Comparison of ENCODE assay signal across 14 cellular contexts in genomic region chr1:27306892-27307850, GRCh38. TPM values are rescaled to one million over a fixed set of nuclear protein-coding genes. Genes with fewer than 3 reads are reported as not detected.
DNase-seq lines count a peak whose midpoint lies in the region; ATAC-seq and TF ChIP-seq lines count a peak whose summit lies in the region.
"Had no signal": no experiment of that assay in that cellular context is flagged by ENCODE, and none has a peak within 500 bp of the region (broad histone marks: within the 10 kb centered on the region; RNA-seq: fewer than 3 reads in every experiment).

No MANE protein-coding gene starts in this region.

- no peak overlapping the region for H3K4me3 Mint-ChIP-seq in activated naive CD8-positive, alpha-beta T cell treated with anti-CD3 and anti-CD28 coated beads, Interleukin-2, amount 10 ng/mL, durations not matched to agents 7 days and 5 days
- H3K4me3 Mint-ChIP-seq in activated naive CD8-positive, alpha-beta T cell treated with anti-CD3 and anti-CD28 coated beads for 36 hours = no peak overlapping the region
- H3K4me3 Mint-ChIP-seq in endothelial cell (ENCODE audit: unreplicated experiment) = no peak overlapping the region
- no peak overlapping the region for H3K4me3 Mint-ChIP-seq in type B pancreatic cell
- H3K4me3 Mint-ChIP-seq in Calu3 (ENCODE audit: low read depth, unreplicated experiment) = no peak overlapping the region
- H3K4me3 Mint-ChIP-seq: activated CD8-positive, alpha-beta memory T cell treated with anti-CD3 and anti-CD28 coated beads, Interleukin-2, amount 10 ng/mL, durations not matched to agents 7 days and 5 days; naive thymus-derived CD8-positive, alpha-beta T cell had no signal

- CTCF ChIA-PET in Calu3 (lab: Charles Lee) = no interaction called here

- H3K9me3 Mint-ChIP-seq in activated naive CD8-positive, alpha-beta T cell treated with anti-CD3 and anti-CD28 coated beads, Interleukin-2, amount 10 ng/mL, durations not matched to agents 7 days and 5 days = no peaks in the 10 kb centered on the region
- no peaks in the 10 kb centered on the region for H3K9me3 Mint-ChIP-seq in activated naive CD8-positive, alpha-beta T cell treated with anti-CD3 and anti-CD28 coated beads for 36 hours
- H3K9me3 Mint-ChIP-seq in endothelial cell (ENCODE audit: unreplicated experiment) (no peaks in the 10 kb centered on the region), type B pancreatic cell (no peaks in the 10 kb centered on the region), Calu3 (ENCODE audit: low read depth, unreplicated experiment) (no peaks in the 10 kb centered on the region)
- H3K9me3 Mint-ChIP-seq: naive thymus-derived CD8-positive, alpha-beta T cell had no signal

- no peaks in the 10 kb centered on the region for H3K27me3 Mint-ChIP-seq in activated naive CD8-positive, alpha-beta T cell treated with anti-CD3 and anti-CD28 coated beads, Interleukin-2, amount 10 ng/mL, durations not matched to agents 7 days and 5 days
- H3K27me3 Mint-ChIP-seq in activated naive CD8-positive, alpha-beta T cell treated with anti-CD3 and anti-CD28 coated beads for 36 hours = no peaks in the 10 kb centered on the region
- H3K27me3 Mint-ChIP-seq in endothelial cell (ENCODE audit: unreplicated experiment) (no peaks in the 10 kb centered on the region), type B pancreatic cell (no peaks in the 10 kb centered on the region), Calu3 (ENCODE audit: unreplicated experiment) (no peaks in the 10 kb centered on the region)
- H3K27me3 Mint-ChIP-seq: activated CD8-positive, alpha-beta memory T cell treated with anti-CD3 and anti-CD28 coated beads, Interleukin-2, amount 10 ng/mL, durations not matched to agents 7 days and 5 days; naive thymus-derived CD8-positive, alpha-beta T cell had no signal

- peak; percentile 30 for TF ChIP-seq CTCF in endothelial cell (IDR thresholded peaks at IDR 0.05; ENCODE audit: unreplicated experiment)
- peak; percentile 48 for TF ChIP-seq CTCF in type B pancreatic cell (conservative IDR thresholded peaks at IDR 0.05)
- TF ChIP-seq CTCF in Calu3 (IDR thresholded peaks at IDR 0.05; ENCODE audit: unreplicated experiment) = no peak

- no peak for DNase-seq in activated naive CD8-positive, alpha-beta T cell treated with anti-CD3 and anti-CD28 coated beads, Interleukin-2, amount 10 ng/mL, durations not matched to agents 7 days and 5 days
- no peak for DNase-seq in activated naive CD8-positive, alpha-beta T cell treated with anti-CD3 and anti-CD28 coated beads for 36 hours
- peak; percentile 96 for DNase-seq in NCI-H510A treated with DMSO at 0.1 percent for 48 hours (lab: John Stamatoyannopoulos, UW)
- peak; percentile 48 for DNase-seq in endothelial cell (ENCODE audit: low spot score)
- no peak for DNase-seq in type B pancreatic cell (ENCODE audit: extremely low spot score, unreplicated experiment)
- DNase-seq in Calu3 = no peak
- DNase-seq in stimulated activated naive CD4-positive, alpha-beta T cell treated with Interleukin-2 at 50 U/mL for 16 hours (lab: John Stamatoyannopoulos, UW) = no peak
- DNase-seq: activated CD8-positive, alpha-beta memory T cell treated with anti-CD3 and anti-CD28 coated beads, Interleukin-2, amount 10 ng/mL, durations not matched to agents 7 days and 5 days; C1 segment of cervical spinal cord; heart right ventricle; IMR-90; naive thymus-derived CD8-positive, alpha-beta T cell; uterus had no signal

- intact Hi-C loops in Calu3 (cut with micrococcal nuclease; ENCODE audit: unreplicated experiment) = no loop called here

- no peaks in the 10 kb centered on the region for H3K4me1 Mint-ChIP-seq in activated naive CD8-positive, alpha-beta T cell treated with anti-CD3 and anti-CD28 coated beads, Interleukin-2, amount 10 ng/mL, durations not matched to agents 7 days and 5 days
- no peaks in the 10 kb centered on the region for H3K4me1 Mint-ChIP-seq in activated naive CD8-positive, alpha-beta T cell treated with anti-CD3 and anti-CD28 coated beads for 36 hours
- peaks cover 3% of the 10 kb centered on the region for H3K4me1 Mint-ChIP-seq in endothelial cell (ENCODE audit: unreplicated experiment)
- peaks cover 11% of the 10 kb centered on the region for H3K4me1 Mint-ChIP-seq in type B pancreatic cell (ENCODE audit: unreplicated experiment)
- no peaks in the 10 kb centered on the region for H3K4me1 Mint-ChIP-seq in Calu3 (ENCODE audit: low read depth, unreplicated experiment)
- H3K4me1 Mint-ChIP-seq: activated CD8-positive, alpha-beta memory T cell treated with anti-CD3 and anti-CD28 coated beads, Interleukin-2, amount 10 ng/mL, durations not matched to agents 7 days and 5 days had no signal

- H3K27ac Mint-ChIP-seq in activated naive CD8-positive, alpha-beta T cell treated with anti-CD3 and anti-CD28 coated beads, Interleukin-2, amount 10 ng/mL, durations not matched to agents 7 days and 5 days = no peak overlapping the region
- H3K27ac Mint-ChIP-seq in activated naive CD8-positive, alpha-beta T cell treated with anti-CD3 and anti-CD28 coated beads for 36 hours = no peak overlapping the region
- H3K27ac Mint-ChIP-seq in endothelial cell (ENCODE audit: unreplicated experiment) (no peak overlapping the region), type B pancreatic cell (no peak overlapping the region), Calu3 (ENCODE audit: unreplicated experiment) (no peak overlapping the region)
- H3K27ac Mint-ChIP-seq: activated CD8-positive, alpha-beta memory T cell treated with anti-CD3 and anti-CD28 coated beads, Interleukin-2, amount 10 ng/mL, durations not matched to agents 7 days and 5 days had no signal

- POLR2A ChIA-PET in activated naive CD8-positive, alpha-beta T cell treated with anti-CD3 and anti-CD28 coated beads, Interleukin-2, amount 10 ng/mL, durations not matched to agents 7 days and 5 days (lab: Charles Lee) = no interaction called here

- peak; percentile 26 for ATAC-seq in activated naive CD8-positive, alpha-beta T cell treated with anti-CD3 and anti-CD28 coated beads, Interleukin-2, amount 10 ng/mL, durations not matched to agents 7 days and 5 days (ENCODE audit: low read depth)
- ATAC-seq in HG03354 (IDR thresholded peaks at IDR 0.05; ENCODE audit: poor library complexity, severe bottlenecking, unreplicated experiment) = no peak
- ATAC-seq: activated CD8-positive, alpha-beta memory T cell treated with anti-CD3 and anti-CD28 coated beads, Interleukin-2, amount 10 ng/mL, durations not matched to agents 7 days and 5 days; naive thymus-derived CD8-positive, alpha-beta T cell had no signal

- no TSS peak for BruUV-seq in Calu3 (replicated peaks; lab: Mats Ljungman, UMichigan)

- no peaks in the 10 kb centered on the region for H3K36me3 Mint-ChIP-seq in activated naive CD8-positive, alpha-beta T cell treated with anti-CD3 and anti-CD28 coated beads, Interleukin-2, amount 10 ng/mL, durations not matched to agents 7 days and 5 days
- H3K36me3 Mint-ChIP-seq in activated naive CD8-positive, alpha-beta T cell treated with anti-CD3 and anti-CD28 coated beads for 36 hours = no peaks in the 10 kb centered on the region
- H3K36me3 Mint-ChIP-seq in endothelial cell (ENCODE audit: low read depth, unreplicated experiment) (peaks cover 4% of the 10 kb centered on the region), type B pancreatic cell (peaks cover 7% of the 10 kb centered on the region), Calu3 (ENCODE audit: insufficient read depth, unreplicated experiment) (no peaks in the 10 kb centered on the region)

RNA-seq across cellular contexts. Expression of gene TMEM222, which starts 14.8 kb away (rescaled TPM):
- total RNA-seq in activated naive CD8-positive, alpha-beta T cell treated with anti-CD3 and anti-CD28 coated beads, Interleukin-2, amount 10 ng/mL, durations not matched to agents 7 days and 5 days = 10 to 100 TPM; 35.8 to 40.4 TPM
- 10 to 100 TPM; 38.3 to 41.0 TPM for total RNA-seq in activated naive CD8-positive, alpha-beta T cell treated with anti-CD3 and anti-CD28 coated beads for 36 hours
- total RNA-seq in endothelial cell (ENCODE audit: unreplicated experiment) (43.5 TPM), type B pancreatic cell (ENCODE audit: low replicate concordance) (38.6 and 40.1 TPM in 2 replicates), Calu3 (2022) (30.4 and 32.6 TPM in 2 replicates)

RNA-seq across cellular contexts. Expression of gene SYTL1, which starts 34.7 kb away (rescaled TPM):
- total RNA-seq in activated naive CD8-positive, alpha-beta T cell treated with anti-CD3 and anti-CD28 coated beads, Interleukin-2, amount 10 ng/mL, durations not matched to agents 7 days and 5 days = 100 to 1,000 TPM; 103 to 105 TPM
- 10 to 100 TPM; 39.6 to 45.5 TPM for total RNA-seq in activated naive CD8-positive, alpha-beta T cell treated with anti-CD3 and anti-CD28 coated beads for 36 hours
- total RNA-seq in endothelial cell (ENCODE audit: unreplicated experiment) (1.3 TPM), type B pancreatic cell (ENCODE audit: low replicate concordance) (37.2 and 105 TPM in 2 replicates), Calu3 (2022) (15.0 and 16.5 TPM in 2 replicates)

RNA-seq across cellular contexts. Expression of gene MAP3K6, which starts 59.6 kb away (rescaled TPM):
- 1 to 10 TPM; 8.6 to 9.0 TPM for total RNA-seq in activated naive CD8-positive, alpha-beta T cell treated with anti-CD3 and anti-CD28 coated beads, Interleukin-2, amount 10 ng/mL, durations not matched to agents 7 days and 5 days
- 1 to 10 TPM; 3.0 to 4.5 TPM for total RNA-seq in activated naive CD8-positive, alpha-beta T cell treated with anti-CD3 and anti-CD28 coated beads for 36 hours
- total RNA-seq in endothelial cell (ENCODE audit: unreplicated experiment) = 35.7 TPM
- 15.6 and 39.9 TPM in 2 replicates for total RNA-seq in type B pancreatic cell (ENCODE audit: low replicate concordance)
- total RNA-seq in Calu3 (2022) = 10.3 and 14.3 TPM in 2 replicates

Comparison
In these comparisons a context has a peak if more than half of its experiments do, and no peak if none do; other contexts are left out.
1. DNase-seq: peak in NCI-H510A treated with DMSO at 0.1 percent for 48 hours (single experiment) and endothelial cell (single experiment); none in activated naive CD8-positive, alpha-beta T cell treated with anti-CD3 and anti-CD28 coated beads, Interleukin-2, amount 10 ng/mL, durations not matched to agents 7 days and 5 days (single experiment), activated naive CD8-positive, alpha-beta T cell treated with anti-CD3 and anti-CD28 coated beads for 36 hours (single experiment), type B pancreatic cell (single experiment), Calu3 (single experiment) and stimulated activated naive CD4-positive, alpha-beta T cell treated with Interleukin-2 at 50 U/mL for 16 hours (single experiment).